27 cellular contexts compared by ENCODE assay signal in the genomic region with DNA sequence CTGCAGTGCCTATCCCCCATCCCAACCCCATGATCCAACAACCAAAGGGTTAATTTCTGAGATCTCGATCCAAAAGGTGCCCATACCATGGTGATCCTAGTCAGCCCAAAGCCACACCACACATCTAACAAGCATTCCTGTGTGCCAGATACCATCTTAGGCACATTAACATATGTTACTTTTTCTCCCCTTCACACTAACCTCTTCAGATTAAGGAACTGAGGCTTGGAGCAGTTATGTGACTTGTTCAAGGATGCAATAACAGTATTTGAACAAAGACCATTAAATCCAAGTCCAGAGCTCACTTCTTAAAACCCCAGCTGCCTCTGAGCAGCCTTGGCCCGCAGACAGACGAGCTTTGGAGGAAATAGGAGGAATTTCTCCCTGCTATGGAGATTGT.
"Had no signal": no experiment of that assay in that cellular context is flagged by ENCODE, and none has a peak within 500 bp of the region (broad histone marks: within the 10 kb centered on the region; RNA-seq: fewer than 3 reads in every experiment).

No MANE protein-coding gene starts in this region.

- DNase-seq: activated CD4-positive, alpha-beta memory T cell treated with anti-CD3 and anti-CD28 coated beads, Interleukin-2, amount 10 ng/mL, durations not matched to agents 7 days and 5 days; activated CD4-positive, alpha-beta T cell treated with anti-CD3 and anti-CD28 coated beads, Interleukin-2, amount 10 ng/mL, durations not matched to agents 24 days and 14 days; activated effector memory CD4-positive, alpha-beta T cell treated with anti-CD3 and anti-CD28 coated beads, Interleukin-2, amount 50 U/mL, for 16 hours; activated T-cell treated with anti-CD3 and anti-CD28 coated beads for 4 hours; endodermal cell; foreskin fibroblast; immature natural killer cell; kidney glomerular epithelial cell; left lung; midbrain; nephron progenitor cell; occipital lobe; right lobe of liver; SK-N-SH; small intestine; stimulated activated CD4-positive, alpha-beta T cell treated with anti-CD3 and anti-CD28 coated beads, Interleukin-2, amount 100 ng/mL, for 48 hours; stimulated activated CD8-positive, alpha-beta memory T cell treated with anti-CD3 and anti-CD28 coated beads, Interleukin-4, amount 100 ng/mL, for 48 hours; stimulated activated naive B cell treated with anti-CD40 and anti-IgM and Interleukin-4, amounts not matched to agents 10 μg/mL and 1 μg/mL and 100 μg/mL, for 72 hours; T-helper 2 cell; testis; upper lobe of left lung had no signal

- H3K36me3 ChIP-seq: left lung, right lobe of liver, upper lobe of left lung had no signal

- H3K27ac ChIP-seq: epithelial cell of prostate, left lung, right lobe of liver, testis, upper lobe of left lung, VCaP had no signal

- H3K9me3 ChIP-seq: left lung, right lobe of liver, SK-N-SH, testis, upper lobe of left lung had no signal

- H3K4me3 ChIP-seq: coronary artery, left lung, lung, right lobe of liver, testis, upper lobe of left lung had no signal

- H3K4me3 Mint-ChIP-seq: activated CD4-positive, alpha-beta memory T cell treated with anti-CD3 and anti-CD28 coated beads, Interleukin-2, amount 10 ng/mL, durations not matched to agents 7 days and 5 days; activated CD4-positive, alpha-beta T cell treated with anti-CD3 and anti-CD28 coated beads, Interleukin-2, amount 10 ng/mL, durations not matched to agents 24 days and 14 days; activated naive CD4-positive, alpha-beta T cell treated with anti-CD3 and anti-CD28 coated beads, Interleukin-2, amount 50 U/mL, for 24 hours; endodermal cell; immature natural killer cell; nephron progenitor cell; stimulated activated naive B cell treated with anti-CD40 and anti-IgM and Interleukin-4, amounts not matched to agents 10 μg/mL and 1 μg/mL and 100 μg/mL, for 72 hours had no signal

- H3K36me3 Mint-ChIP-seq: activated naive CD4-positive, alpha-beta T cell treated with anti-CD3 and anti-CD28 coated beads, Interleukin-2, amount 50 U/mL, for 24 hours; immature natural killer cell; stimulated activated naive B cell treated with anti-CD40 and anti-IgM and Interleukin-4, amounts not matched to agents 10 μg/mL and 1 μg/mL and 100 μg/mL, for 72 hours had no signal

- H3K27me3 ChIP-seq: right lobe of liver, testis, upper lobe of left lung had no signal

- H3K9ac ChIP-seq: SK-N-SH had no signal

- H3K27ac Mint-ChIP-seq: activated CD4-positive, alpha-beta memory T cell treated with anti-CD3 and anti-CD28 coated beads, Interleukin-2, amount 10 ng/mL, durations not matched to agents 7 days and 5 days; activated CD4-positive, alpha-beta T cell treated with anti-CD3 and anti-CD28 coated beads, Interleukin-2, amount 10 ng/mL, durations not matched to agents 24 days and 14 days; activated naive CD4-positive, alpha-beta T cell treated with anti-CD3 and anti-CD28 coated beads, Interleukin-2, amount 50 U/mL, for 24 hours; endodermal cell; immature natural killer cell; nephron progenitor cell; stimulated activated naive B cell treated with anti-CD40 and anti-IgM and Interleukin-4, amounts not matched to agents 10 μg/mL and 1 μg/mL and 100 μg/mL, for 72 hours had no signal

- H3K9me3 Mint-ChIP-seq: activated CD4-positive, alpha-beta memory T cell treated with anti-CD3 and anti-CD28 coated beads, Interleukin-2, amount 10 ng/mL, durations not matched to agents 7 days and 5 days; activated CD4-positive, alpha-beta T cell treated with anti-CD3 and anti-CD28 coated beads, Interleukin-2, amount 10 ng/mL, durations not matched to agents 24 days and 14 days; activated naive CD4-positive, alpha-beta T cell treated with anti-CD3 and anti-CD28 coated beads, Interleukin-2, amount 50 U/mL, for 24 hours; endodermal cell; immature natural killer cell; nephron progenitor cell; stimulated activated naive B cell treated with anti-CD40 and anti-IgM and Interleukin-4, amounts not matched to agents 10 μg/mL and 1 μg/mL and 100 μg/mL, for 72 hours had no signal

- H3K4me1 Mint-ChIP-seq: activated CD4-positive, alpha-beta memory T cell treated with anti-CD3 and anti-CD28 coated beads, Interleukin-2, amount 10 ng/mL, durations not matched to agents 7 days and 5 days; activated CD4-positive, alpha-beta T cell treated with anti-CD3 and anti-CD28 coated beads, Interleukin-2, amount 10 ng/mL, durations not matched to agents 24 days and 14 days; activated naive CD4-positive, alpha-beta T cell treated with anti-CD3 and anti-CD28 coated beads, Interleukin-2, amount 50 U/mL, for 24 hours; immature natural killer cell; nephron progenitor cell; stimulated activated naive B cell treated with anti-CD40 and anti-IgM and Interleukin-4, amounts not matched to agents 10 μg/mL and 1 μg/mL and 100 μg/mL, for 72 hours had no signal

- H3K27me3 Mint-ChIP-seq: activated CD4-positive, alpha-beta memory T cell treated with anti-CD3 and anti-CD28 coated beads, Interleukin-2, amount 10 ng/mL, durations not matched to agents 7 days and 5 days; activated CD4-positive, alpha-beta T cell treated with anti-CD3 and anti-CD28 coated beads, Interleukin-2, amount 10 ng/mL, durations not matched to agents 24 days and 14 days had no signal

- H3K4me1 ChIP-seq: left lung, testis, upper lobe of left lung had no signal

- ATAC-seq: activated CD4-positive, CD25-positive, alpha-beta regulatory T cell treated with anti-CD3 and anti-CD28 coated beads, Interleukin-2, amount 50 U/mL, for 24 hours; left lung; right lobe of liver had no signal
